In genomic region chr6:105892577-105893262, GRCh38 we compare ENCODE assay signal across 9 cellular contexts.
DNase-seq lines count a peak whose midpoint lies in the region; ATAC-seq and TF ChIP-seq lines count a peak whose summit lies in the region.
"Had no signal": no experiment of that assay in that cellular context is flagged by ENCODE, and none has a peak within 500 bp of the region (broad histone marks: within the 10 kb centered on the region; RNA-seq: fewer than 3 reads in every experiment).

No MANE protein-coding gene starts in this region.

- H3F3A ChIP-seq in OCI-LY1 (ENCODE audit: insufficient read depth, low read length), result no peaks in the 10 kb centered on the region

- no peaks in the 10 kb centered on the region for H3K9me3 ChIP-seq in OCI-LY1 (ENCODE audit: low read length)

- H4K20me1 ChIP-seq in OCI-LY1 (ENCODE audit: insufficient read depth, low read length), result no peaks in the 10 kb centered on the region

- H2AFZ ChIP-seq in OCI-LY1 (ENCODE audit: low read length), result no peak overlapping the region

- intact Hi-C loops in sciatic nerve (cut with DNase I), result no loop called here
- intact Hi-C loops in activated T-helper 2 cell treated with anti-CD3 and anti-CD28 coated beads, Interferon-gamma antibody, Interleukin-2, Interleukin-4, amounts not matched to agents 10 μg/mL and 5 μg/mL and 100 μg/mL, durations not matched to agents 14 hours and 24 hours and 36 hours (cut with micrococcal nuclease), result no loop called here

- peak in 1 of 2 donors; percentile 21 for DNase-seq in activated T-cell treated with anti-CD3 and anti-CD28 coated beads, Interleukin-2, amount 50 U/mL, for 72 hours
- no peak for DNase-seq in activated T-cell treated with anti-CD3 and anti-CD28 coated beads, Interleukin-2, amount 50 U/mL, for 1 hour
- DNase-seq in sciatic nerve (ENCODE audit: low spot score) (no peak), SW 1271 (lab: John Stamatoyannopoulos, UW) (no peak), osteocyte (ENCODE audit: extremely low spot score, unreplicated experiment) (no peak)
- DNase-seq in activated T-helper 2 cell treated with anti-CD3 and anti-CD28 coated beads, Interferon-gamma antibody, Interleukin-2, Interleukin-4, amounts not matched to agents 10 μg/mL and 5 μg/mL and 100 μg/mL, durations not matched to agents 14 hours and 24 hours and 36 hours (ENCODE audit: low spot score), result no peak

- H3K9me3 Mint-ChIP-seq in activated T-cell treated with anti-CD3 and anti-CD28 coated beads, Interleukin-2, amount 50 U/mL, for 72 hours, result peaks cover 0 to 3% of the 10 kb centered on the region in 2 donors
- peaks cover 3% of the 10 kb centered on the region for H3K9me3 Mint-ChIP-seq in activated T-helper 2 cell treated with anti-CD3 and anti-CD28 coated beads, Interferon-gamma antibody, Interleukin-2, Interleukin-4, amounts not matched to agents 10 μg/mL and 5 μg/mL and 100 μg/mL, durations not matched to agents 14 hours and 24 hours and 36 hours
- peaks cover 8% of the 10 kb centered on the region for H3K9me3 Mint-ChIP-seq in osteocyte (ENCODE audit: unreplicated experiment)

- H3K27me3 Mint-ChIP-seq in activated T-cell treated with anti-CD3 and anti-CD28 coated beads, Interleukin-2, amount 50 U/mL, for 72 hours (ENCODE audit: low read depth), result peaks cover 29% of the 10 kb centered on the region
- no peaks in the 10 kb centered on the region for H3K27me3 Mint-ChIP-seq in activated T-helper 2 cell treated with anti-CD3 and anti-CD28 coated beads, Interferon-gamma antibody, Interleukin-2, Interleukin-4, amounts not matched to agents 10 μg/mL and 5 μg/mL and 100 μg/mL, durations not matched to agents 14 hours and 24 hours and 36 hours (ENCODE audit: low read depth)
- peaks cover 16% of the 10 kb centered on the region for H3K27me3 Mint-ChIP-seq in osteocyte (ENCODE audit: unreplicated experiment)

- H3K4me3 ChIP-seq in OCI-LY1 (ENCODE audit: low read depth, low read length, poor library complexity, severe bottlenecking), result no peak overlapping the region
- H3K4me3 ChIP-seq: skin epidermis had no signal

- no peaks in the 10 kb centered on the region for H3K79me2 ChIP-seq in OCI-LY1 (ENCODE audit: insufficient read depth, low read length)

- TF ChIP-seq CTCF in OCI-LY1 (IDR thresholded peaks at IDR 0.05; ENCODE audit: low read length) (no peak), osteocyte (IDR thresholded peaks at IDR 0.05) (no peak)

- H3K36me3 Mint-ChIP-seq in activated T-cell treated with anti-CD3 and anti-CD28 coated beads, Interleukin-2, amount 50 U/mL, for 72 hours (ENCODE audit: insufficient read depth in 2 of 2), result peaks cover 2 to 5% of the 10 kb centered on the region in 2 donors
- H3K36me3 Mint-ChIP-seq in activated T-helper 2 cell treated with anti-CD3 and anti-CD28 coated beads, Interferon-gamma antibody, Interleukin-2, Interleukin-4, amounts not matched to agents 10 μg/mL and 5 μg/mL and 100 μg/mL, durations not matched to agents 14 hours and 24 hours and 36 hours (ENCODE audit: low read depth), result no peaks in the 10 kb centered on the region
- H3K36me3 Mint-ChIP-seq in osteocyte (ENCODE audit: unreplicated experiment), result no peaks in the 10 kb centered on the region

- no peaks in the 10 kb centered on the region for H3K27me3 ChIP-seq in OCI-LY1 (ENCODE audit: insufficient read depth, low read length)

- no peak overlapping the region for H3K9ac ChIP-seq in OCI-LY1 (ENCODE audit: low read length)

- H3K27ac ChIP-seq in OCI-LY1 (ENCODE audit: low read depth, low read length, poor library complexity, severe bottlenecking), result peak overlapping the region; percentile 66

- H3K36me3 ChIP-seq in OCI-LY1 (ENCODE audit: insufficient read depth, low read length), result no peaks in the 10 kb centered on the region

- ATAC-seq in activated T-cell treated with anti-CD3 and anti-CD28 coated beads, Interleukin-2, amount 50 U/mL, for 72 hours (replicated peaks in 1 of 2), result peak; percentile 67 to 70
- ATAC-seq in HG02938 (IDR thresholded peaks at IDR 0.05; ENCODE audit: unreplicated experiment) (peak; percentile 88), sciatic nerve (peak; percentile 43)

- peak overlapping the region; percentile 19; the same call in 1 of the 2 replicates for H3K4me2 ChIP-seq in OCI-LY1 (ENCODE audit: low read length)

- H3K4me1 ChIP-seq in OCI-LY1 (ENCODE audit: insufficient read depth, low read length, severe bottlenecking), result peaks cover 14% of the 10 kb centered on the region

- H3K4me3 Mint-ChIP-seq in activated T-cell treated with anti-CD3 and anti-CD28 coated beads, Interleukin-2, amount 50 U/mL, for 72 hours, result no peak overlapping the region
- H3K4me3 Mint-ChIP-seq in activated T-helper 2 cell treated with anti-CD3 and anti-CD28 coated beads, Interferon-gamma antibody, Interleukin-2, Interleukin-4, amounts not matched to agents 10 μg/mL and 5 μg/mL and 100 μg/mL, durations not matched to agents 14 hours and 24 hours and 36 hours (ENCODE audit: low read depth), result no peak overlapping the region
- no peak overlapping the region for H3K4me3 Mint-ChIP-seq in osteocyte (ENCODE audit: unreplicated experiment)

- H3K9me2 ChIP-seq in OCI-LY1 (ENCODE audit: low read depth, low read length), result no peaks in the 10 kb centered on the region

- H3K4me1 Mint-ChIP-seq in activated T-cell treated with anti-CD3 and anti-CD28 coated beads, Interleukin-2, amount 50 U/mL, for 72 hours (ENCODE audit: low read depth), result peaks cover 16% of the 10 kb centered on the region
- H3K4me1 Mint-ChIP-seq in activated T-helper 2 cell treated with anti-CD3 and anti-CD28 coated beads, Interferon-gamma antibody, Interleukin-2, Interleukin-4, amounts not matched to agents 10 μg/mL and 5 μg/mL and 100 μg/mL, durations not matched to agents 14 hours and 24 hours and 36 hours (ENCODE audit: low read depth), result peaks cover 23% of the 10 kb centered on the region
- no peaks in the 10 kb centered on the region for H3K4me1 Mint-ChIP-seq in osteocyte (ENCODE audit: unreplicated experiment)

- H3K27ac Mint-ChIP-seq in activated T-cell treated with anti-CD3 and anti-CD28 coated beads, Interleukin-2, amount 50 U/mL, for 72 hours, result no peak overlapping the region
- no peak overlapping the region for H3K27ac Mint-ChIP-seq in activated T-helper 2 cell treated with anti-CD3 and anti-CD28 coated beads, Interferon-gamma antibody, Interleukin-2, Interleukin-4, amounts not matched to agents 10 μg/mL and 5 μg/mL and 100 μg/mL, durations not matched to agents 14 hours and 24 hours and 36 hours
- no peak overlapping the region for H3K27ac Mint-ChIP-seq in osteocyte (ENCODE audit: unreplicated experiment)
